7 cellular contexts compared by ENCODE assay signal in the genomic region with DNA sequence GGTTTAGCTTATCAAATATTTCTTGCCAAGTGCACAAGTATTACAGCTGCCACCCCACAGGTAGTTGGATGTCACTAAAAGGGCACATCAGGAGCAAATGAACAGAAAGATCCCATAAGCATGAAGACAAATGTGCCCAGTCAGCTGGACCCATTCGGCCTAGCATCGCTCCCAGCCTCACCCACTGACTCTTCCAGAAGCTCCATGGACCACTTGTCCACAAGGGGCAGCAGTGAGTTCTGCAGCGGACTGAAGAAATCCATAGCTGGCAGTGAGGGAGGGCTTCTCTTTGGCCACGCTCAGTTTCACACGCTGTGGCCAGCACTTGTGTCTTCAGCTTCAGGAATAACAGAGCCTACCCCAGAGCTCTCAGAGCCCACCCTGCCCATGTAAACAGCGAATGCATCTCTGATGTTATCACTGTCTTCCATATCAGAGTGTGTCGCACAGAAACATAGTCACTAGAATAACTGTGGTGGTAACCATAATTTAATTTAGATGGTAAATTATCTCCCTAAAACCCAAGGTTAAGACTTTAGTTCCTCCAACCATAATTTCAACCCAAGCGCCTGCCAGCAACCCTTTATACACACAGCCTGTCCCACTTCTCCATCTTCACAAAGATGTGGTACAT. TPM values are rescaled to one million over a fixed set of nuclear protein-coding genes. Genes with fewer than 3 reads are reported as not detected.
A peak's percentile ranks its signal among the peaks of the same experiment; 100 is the strongest.
DNase-seq lines count a peak whose midpoint lies in the region; ATAC-seq, FAIRE-seq and TF ChIP-seq lines count a peak whose summit lies in the region.

No MANE protein-coding gene starts in this region.

- H3K4me1 Mint-ChIP-seq in WTC11: no peaks in the 10 kb centered on the region

- no peak overlapping the region for H3K27ac Mint-ChIP-seq in WTC11

- ATAC-seq in HG02588 (IDR thresholded peaks at IDR 0.05; ENCODE audit: unreplicated experiment) (peak; percentile 76), WTC11 (peak; percentile 99)

- peak; percentile 77 for FAIRE-seq in bronchial epithelial cell (lab: Jason Lieb, UNC)

- no peak overlapping the region for H3K4me3 ChIP-seq in GM12875 (ENCODE audit: low read depth, low read length)
- H3K4me3 ChIP-seq in bronchial epithelial cell (ENCODE audit: low read depth, low read length): no peak overlapping the region

- no peaks in the 10 kb centered on the region; the same call in 1 of the 2 replicates for H3K27me3 Mint-ChIP-seq in WTC11 (ENCODE audit: low read depth)

- H3K9me3 Mint-ChIP-seq in WTC11: no peaks in the 10 kb centered on the region

- no peak overlapping the region for H3K4me3 Mint-ChIP-seq in WTC11

- POLR2A ChIA-PET in WTC11 (lab: Charles Lee): no interaction called here

- CTCF ChIA-PET in WTC11 (lab: Charles Lee): interaction anchor here (0.6 to 4.2 kb wide), 65 partner anchors 9 to 838 kb away, joined by 3 to 60 read pairs (median 4); partner anchors contain the start of genes CFAP206, CGA and HTR1E

- no peaks in the 10 kb centered on the region for H3K36me3 Mint-ChIP-seq in WTC11

- H3K27me3 ChIP-seq in bronchial epithelial cell (ENCODE audit: control insufficient read depth, insufficient read depth, low read length): no peaks in the 10 kb centered on the region

- TF ChIP-seq CTCF in GM12875 (IDR thresholded peaks at IDR 0.05; ENCODE audit: borderline replicate concordance, insufficient read depth, low read depth, low read length) (peak; percentile 98), WTC11 (IDR thresholded peaks at IDR 0.05) (peak; percentile 85), bronchial epithelial cell (IDR thresholded peaks at IDR 0.05; ENCODE audit: insufficient read depth, low read length, severe bottlenecking) (peak; percentile 98)

- peak; percentile 44 for DNase-seq in NCI-H2029 (lab: John Stamatoyannopoulos, UW)
- peak; percentile 88 for DNase-seq in WTC11 (ENCODE audit: low spot score)
- DNase-seq in bronchial epithelial cell (ENCODE audit: low read depth): peak; percentile 58
- peak; percentile 93 for DNase-seq in left kidney (ENCODE audit: low read depth, low spot score)
- DNase-seq in stimulated activated CD4-positive, alpha-beta T cell treated with anti-CD3 and anti-CD28 coated beads, Interleukin-4, amount 100 ng/mL, for 1 hour: peak; percentile 56

- H3K36me3 ChIP-seq in bronchial epithelial cell (ENCODE audit: control insufficient read depth, insufficient read depth, low read length): no peaks in the 10 kb centered on the region

TF ChIP-seq in WTC11, 78 proteins besides CTCF, POLR2A, EP300 and RAD21:
- TF ChIP-seq CREB1 (CRISPR knock-in tag; IDR thresholded peaks at IDR 0.05) (no peak), SP1 (CRISPR knock-in tag; conservative IDR thresholded peaks at IDR 0.05) (0 out of 2 replicates have a peak, but pooled peaks have one; percentile 25), ZNF317 (CRISPR knock-in tag; IDR thresholded peaks at IDR 0.05; ENCODE audit: borderline replicate concordance, low read depth) (no peak), SMAD4 (CRISPR knock-in tag; IDR thresholded peaks at IDR 0.05) (no peak), E2F5 (CRISPR knock-in tag; IDR thresholded peaks at IDR 0.05) (no peak), ZBTB21 (CRISPR knock-in tag; IDR thresholded peaks at IDR 0.05; ENCODE audit: borderline replicate concordance) (no peak), FOXP4 (CRISPR knock-in tag; IDR thresholded peaks at IDR 0.05) (no peak)
- TF ChIP-seq, protein P1, sequence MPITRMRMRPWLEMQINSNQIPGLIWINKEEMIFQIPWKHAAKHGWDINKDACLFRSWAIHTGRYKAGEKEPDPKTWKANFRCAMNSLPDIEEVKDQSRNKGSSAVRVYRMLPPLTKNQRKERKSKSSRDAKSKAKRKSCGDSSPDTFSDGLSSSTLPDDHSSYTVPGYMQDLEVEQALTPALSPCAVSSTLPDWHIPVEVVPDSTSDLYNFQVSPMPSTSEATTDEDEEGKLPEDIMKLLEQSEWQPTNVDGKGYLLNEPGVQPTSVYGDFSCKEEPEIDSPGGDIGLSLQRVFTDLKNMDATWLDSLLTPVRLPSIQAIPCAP (CRISPR knock-in tag; IDR thresholded peaks at IDR 0.05): no peak

RNA-seq across cellular contexts. Expression of gene CGA, which starts 15.8 kb away (rescaled TPM):
- total RNA-seq in WTC11 (2021) (not detected in 3 replicates), bronchial epithelial cell (not detected in 2 replicates)
